In genomic region chr16:55571-56136, GRCh38 we compare ENCODE assay signal across 20 cellular contexts. TPM values are rescaled to one million over a fixed set of nuclear protein-coding genes. Genes with fewer than 3 reads are reported as not detected.
DNase-seq lines count a peak whose midpoint lies in the region; ATAC-seq, FAIRE-seq and TF ChIP-seq lines count a peak whose summit lies in the region.
"Had no signal": no experiment of that assay in that cellular context is flagged by ENCODE, and none has a peak within 500 bp of the region (broad histone marks: within the 10 kb centered on the region; RNA-seq: fewer than 3 reads in every experiment).

No MANE protein-coding gene starts in this region.

- H3K36me3 Mint-ChIP-seq in activated CD8-positive, alpha-beta memory T cell treated with anti-CD3 and anti-CD28 coated beads, Interleukin-2, amount 10 ng/mL, durations not matched to agents 7 days and 5 days = peaks cover 22% of the 10 kb centered on the region
- peaks cover 44% of the 10 kb centered on the region for H3K36me3 Mint-ChIP-seq in Caco-2 (ENCODE audit: insufficient read depth, unreplicated experiment)
- peaks cover 19% of the 10 kb centered on the region for H3K36me3 Mint-ChIP-seq in astrocyte (ENCODE audit: low read depth, unreplicated experiment)
- peaks cover 43% of the 10 kb centered on the region for H3K36me3 Mint-ChIP-seq in nephron progenitor cell (ENCODE audit: low read depth)

- H3K4me1 Mint-ChIP-seq in activated CD8-positive, alpha-beta memory T cell treated with anti-CD3 and anti-CD28 coated beads, Interleukin-2, amount 10 ng/mL, durations not matched to agents 7 days and 5 days = peaks cover 26% of the 10 kb centered on the region
- H3K4me1 Mint-ChIP-seq in Caco-2 (ENCODE audit: low read depth, unreplicated experiment) (no peaks in the 10 kb centered on the region), astrocyte (ENCODE audit: low read depth, unreplicated experiment) (peaks cover 4% of the 10 kb centered on the region), nephron progenitor cell (peaks cover 38% of the 10 kb centered on the region)

- H3K4me1 ChIP-seq in Caco-2 (no peaks in the 10 kb centered on the region), astrocyte (ENCODE audit: insufficient read depth, low read length) (peaks cover 8% of the 10 kb centered on the region)

- POLR2A ChIA-PET in Caco-2 (lab: Charles Lee) = no interaction called here

- BruUV-seq in Caco-2 (replicated peaks; lab: Mats Ljungman, UMichigan) = no TSS peak

- no peaks in the 10 kb centered on the region for H3K27me3 ChIP-seq in Caco-2 (replicated peaks; ENCODE audit: control insufficient read depth, insufficient read depth, low read length)
- no peaks in the 10 kb centered on the region for H3K27me3 ChIP-seq in astrocyte (ENCODE audit: insufficient read depth, low read length)
- H3K27me3 ChIP-seq: adrenal gland, heart left ventricle, vagina had no signal

- no peak overlapping the region for H3K27ac ChIP-seq in astrocyte (ENCODE audit: low read depth, low read length)
- H3K27ac ChIP-seq: adrenal gland, heart left ventricle, vagina had no signal

- H3K4me3 ChIP-seq in Caco-2 (ENCODE audit: low read depth, low read length) = no peak overlapping the region
- no peak overlapping the region for H3K4me3 ChIP-seq in astrocyte (ENCODE audit: insufficient read depth, low read depth, low read length)
- H3K4me3 ChIP-seq: adrenal gland, heart left ventricle, vagina had no signal

- H3K27me3 Mint-ChIP-seq in activated CD8-positive, alpha-beta memory T cell treated with anti-CD3 and anti-CD28 coated beads, Interleukin-2, amount 10 ng/mL, durations not matched to agents 7 days and 5 days = no peaks in the 10 kb centered on the region
- no peaks in the 10 kb centered on the region for H3K27me3 Mint-ChIP-seq in Caco-2 (ENCODE audit: insufficient read depth, unreplicated experiment)
- H3K27me3 Mint-ChIP-seq in astrocyte (ENCODE audit: low read depth, unreplicated experiment) = no peaks in the 10 kb centered on the region
- no peaks in the 10 kb centered on the region for H3K27me3 Mint-ChIP-seq in nephron progenitor cell (ENCODE audit: low read depth, poor library complexity)

- no peak overlapping the region for H2AFZ ChIP-seq in astrocyte (ENCODE audit: low read depth, low read length)

- no peak overlapping the region for H3K9ac ChIP-seq in astrocyte (ENCODE audit: low read length)

- no peaks in the 10 kb centered on the region for H3K9me3 ChIP-seq in Caco-2
- no peaks in the 10 kb centered on the region for H3K9me3 ChIP-seq in astrocyte (ENCODE audit: insufficient read depth, low read depth, low read length)
- H3K9me3 ChIP-seq: adrenal gland, heart left ventricle, vagina had no signal

- intact Hi-C loops in Caco-2 (cut with micrococcal nuclease; ENCODE audit: unreplicated experiment) = no loop called here

- H4K20me1 ChIP-seq in astrocyte (ENCODE audit: insufficient read depth, low read length) = peaks cover 51% of the 10 kb centered on the region

- peaks cover 18% of the 10 kb centered on the region for H3K79me2 ChIP-seq in astrocyte (ENCODE audit: insufficient read depth, low read length)

- peak overlapping the region; percentile 53 for H3K4me3 Mint-ChIP-seq in activated CD8-positive, alpha-beta memory T cell treated with anti-CD3 and anti-CD28 coated beads, Interleukin-2, amount 10 ng/mL, durations not matched to agents 7 days and 5 days
- H3K4me3 Mint-ChIP-seq in Caco-2 (ENCODE audit: unreplicated experiment) (peak overlapping the region; percentile 99), astrocyte (ENCODE audit: unreplicated experiment) (peak overlapping the region; percentile 98), nephron progenitor cell (peak overlapping the region; percentile 39)

- no peak for DNase-seq in activated CD8-positive, alpha-beta memory T cell treated with anti-CD3 and anti-CD28 coated beads, Interleukin-2, amount 10 ng/mL, durations not matched to agents 7 days and 5 days
- DNase-seq in activated CD8-positive, alpha-beta memory T cell treated with anti-CD3 and anti-CD28 coated beads, Interleukin-2, amount 50 U/mL, for 48 hours = no peak
- DNase-seq in Caco-2 (peak in 1 of 2 experiments; percentile 22), astrocyte (ENCODE audit: low read depth) (no peak), nephron progenitor cell (no peak), NCI-H69 (lab: John Stamatoyannopoulos, UW) (no peak)
- DNase-seq: ACHN; activated CD8-positive, alpha-beta memory T cell treated with anti-CD3 and anti-CD28 coated beads, Interleukin-2, amount 50 U/mL, for 4 hours; adrenal gland; effector memory CD4-positive, alpha-beta T cell; islet precursor cell; midbrain; NCI-H146; NCI-H226; RPMI8226; stimulated activated CD4-positive, alpha-beta T cell treated with anti-CD3 and anti-CD28 coated beads, Interleukin-2, amount 100 ng/mL, for 48 hours had no signal

- H3K9me3 Mint-ChIP-seq in activated CD8-positive, alpha-beta memory T cell treated with anti-CD3 and anti-CD28 coated beads, Interleukin-2, amount 10 ng/mL, durations not matched to agents 7 days and 5 days (ENCODE audit: low read depth) = no peaks in the 10 kb centered on the region
- H3K9me3 Mint-ChIP-seq in Caco-2 (ENCODE audit: unreplicated experiment) = no peaks in the 10 kb centered on the region
- H3K9me3 Mint-ChIP-seq in astrocyte (ENCODE audit: unreplicated experiment) = no peaks in the 10 kb centered on the region
- peaks cover 2% of the 10 kb centered on the region for H3K9me3 Mint-ChIP-seq in nephron progenitor cell

- TF ChIP-seq CTCF in Caco-2 (IDR thresholded peaks at IDR 0.05; ENCODE audit: insufficient read depth in 1 of 2, low read depth in 1 of 2, low read length in 1 of 2, severe bottlenecking in 1 of 2, unreplicated experiment in 1 of 2) = no peak
- TF ChIP-seq CTCF in astrocyte (IDR thresholded peaks at IDR 0.05; ENCODE audit: insufficient read depth, low read depth, low read length) = no peak
- no peak for TF ChIP-seq CTCF in nephron progenitor cell (IDR thresholded peaks at IDR 0.05)

- peaks cover 3% of the 10 kb centered on the region for H3K36me3 ChIP-seq in Caco-2 (ENCODE audit: control insufficient read depth, insufficient read depth, low read length)
- peaks cover 39% of the 10 kb centered on the region for H3K36me3 ChIP-seq in astrocyte (ENCODE audit: insufficient read depth, low read length)

- no peak for FAIRE-seq in astrocyte (lab: Jason Lieb, UNC)

- no peak for ATAC-seq in activated CD8-positive, alpha-beta memory T cell treated with anti-CD3 and anti-CD28 coated beads, Interleukin-2, amount 10 ng/mL, durations not matched to agents 7 days and 5 days
- no peak for ATAC-seq in HG03108 (IDR thresholded peaks at IDR 0.05; ENCODE audit: unreplicated experiment)
- no peak for ATAC-seq in HG03571 (IDR thresholded peaks at IDR 0.05; ENCODE audit: unreplicated experiment)
- ATAC-seq: heart left ventricle had no signal

- CTCF ChIA-PET in activated CD8-positive, alpha-beta memory T cell treated with anti-CD3 and anti-CD28 coated beads, Interleukin-2, amount 10 ng/mL, durations not matched to agents 7 days and 5 days (lab: Charles Lee) = interaction anchor here (0.5 to 2.6 kb wide), 4 partner anchors 10 to 79 kb away, joined by 3 to 17 read pairs (median 5); no protein-coding TSS in a partner anchor
- CTCF ChIA-PET in Caco-2 (lab: Charles Lee) = no interaction called here

- H3K27ac Mint-ChIP-seq in activated CD8-positive, alpha-beta memory T cell treated with anti-CD3 and anti-CD28 coated beads, Interleukin-2, amount 10 ng/mL, durations not matched to agents 7 days and 5 days = no peak overlapping the region
- H3K27ac Mint-ChIP-seq in Caco-2 (ENCODE audit: unreplicated experiment) (no peak overlapping the region), astrocyte (ENCODE audit: unreplicated experiment) (no peak overlapping the region), nephron progenitor cell (peak overlapping the region; percentile 8)

- H3K4me2 ChIP-seq in astrocyte (ENCODE audit: low read length) = no peak overlapping the region

RNA-seq across cellular contexts. Expression of gene SNRNP25, which starts 2.0 kb away (rescaled TPM):
- total RNA-seq in activated CD8-positive, alpha-beta memory T cell treated with anti-CD3 and anti-CD28 coated beads, Interleukin-2, amount 10 ng/mL, durations not matched to agents 7 days and 5 days = 10 to 100 TPM; 86.6 to 90.8 TPM
- 57.1 and 60.7 TPM in 2 replicates for total RNA-seq in Caco-2 (2022)
- total RNA-seq in astrocyte = 34.1 and 35.9 TPM in 2 replicates

RNA-seq across cellular contexts. Expression of gene POLR3K, which starts 2.2 kb away (rescaled TPM):
- 10 to 100 TPM; 40.4 to 53.1 TPM for total RNA-seq in activated CD8-positive, alpha-beta memory T cell treated with anti-CD3 and anti-CD28 coated beads, Interleukin-2, amount 10 ng/mL, durations not matched to agents 7 days and 5 days
- total RNA-seq in Caco-2 (2022) (29.3 and 32.4 TPM in 2 replicates), astrocyte (9.6 and 12.2 TPM in 2 replicates)

RNA-seq across cellular contexts. Expression of gene RHBDF1, which starts 16.8 kb away (rescaled TPM):
- total RNA-seq in activated CD8-positive, alpha-beta memory T cell treated with anti-CD3 and anti-CD28 coated beads, Interleukin-2, amount 10 ng/mL, durations not matched to agents 7 days and 5 days = under 1 TPM; 0.23 to 0.33 TPM
- total RNA-seq in Caco-2 (2022) (62.3 and 65.8 TPM in 2 replicates), astrocyte (45.6 and 55.5 TPM in 2 replicates)

RNA-seq across cellular contexts. Expression of gene MPG, which starts 22.4 kb away (rescaled TPM):
- 10 to 100 TPM; 60.2 to 60.6 TPM for total RNA-seq in activated CD8-positive, alpha-beta memory T cell treated with anti-CD3 and anti-CD28 coated beads, Interleukin-2, amount 10 ng/mL, durations not matched to agents 7 days and 5 days
- total RNA-seq in Caco-2 (2022) (39.1 and 41.1 TPM in 2 replicates), astrocyte (56.5 and 62.7 TPM in 2 replicates)

Comparison
In these comparisons a context has a peak if more than half of its experiments do, and no peak if none do; other contexts are left out.
1. H3K4me3 Mint-ChIP-seq: peak in every context shown above with its lines; median percentile 99 in Caco-2; 98 in astrocyte; 53 in activated CD8-positive, alpha-beta memory T cell treated with anti-CD3 and anti-CD28 coated beads, Interleukin-2, amount 10 ng/mL, durations not matched to agents 7 days and 5 days; 39 in nephron progenitor cell.
2. RNA of gene RHBDF1, which starts 16.8 kb away (total RNA-seq): 62.3 to 65.8 TPM in Caco-2 and 45.6 to 55.5 TPM in astrocyte; 0.23 to 0.33 TPM in activated CD8-positive, alpha-beta memory T cell treated with anti-CD3 and anti-CD28 coated beads, Interleukin-2, amount 10 ng/mL, durations not matched to agents 7 days and 5 days; every median in the first group is over 10 times any median in the second.